In the genomic region with DNA sequence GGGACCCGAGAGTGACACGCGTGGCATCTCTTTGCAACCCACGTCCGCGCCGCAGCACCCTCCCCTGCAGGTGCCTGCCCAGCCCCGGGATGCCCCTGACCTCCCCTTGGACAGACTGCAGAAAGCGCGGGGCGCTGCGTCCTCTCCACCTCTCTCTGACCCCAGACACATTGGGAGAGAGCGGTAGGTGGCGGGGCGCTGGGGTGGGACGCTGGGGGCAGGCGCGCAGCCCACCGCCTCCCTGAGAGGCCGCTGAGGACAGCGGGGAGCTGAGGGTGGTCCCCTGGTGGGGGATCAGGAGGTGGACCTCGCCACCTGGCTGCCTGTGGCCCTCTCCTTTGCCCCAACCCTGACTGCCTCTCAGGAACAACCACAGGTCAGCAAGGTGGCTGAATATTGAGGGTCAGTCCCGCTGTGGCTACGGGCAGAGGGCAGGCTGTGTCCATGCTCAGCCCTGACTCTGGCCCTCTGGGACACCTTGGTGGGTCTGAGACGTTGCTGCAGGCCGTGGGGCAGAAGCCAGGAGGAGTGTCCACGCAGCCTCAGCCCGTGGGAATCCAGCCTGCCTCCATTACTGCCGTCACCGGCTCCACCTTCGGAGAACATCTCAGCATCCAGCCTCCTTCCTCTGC, we compare ENCODE assay signal across 6 cellular contexts.
DNase-seq lines count a peak whose midpoint lies in the region; ATAC-seq lines count a peak whose summit lies in the region.

No MANE protein-coding gene starts in this region.

- H3K27me3 Mint-ChIP-seq in dendritic cell treated with granulocyte-macrophage colony-stimulating factor and Interleukin-4, amounts not matched to agents 40 ng/mL and 50 ng/mL, for 4 days, result no peaks in the 10 kb centered on the region

- ATAC-seq in HG03139 (IDR thresholded peaks at IDR 0.05; ENCODE audit: unreplicated experiment) (peak; percentile 13), HG03159 (IDR thresholded peaks at IDR 0.05; ENCODE audit: unreplicated experiment) (no peak)

- H3K27ac ChIP-seq in rectal smooth muscle tissue (ENCODE audit: low read depth, low read length), result no peak overlapping the region

- H3K9me3 Mint-ChIP-seq in dendritic cell treated with granulocyte-macrophage colony-stimulating factor and Interleukin-4, amounts not matched to agents 40 ng/mL and 50 ng/mL, for 4 days, result no peaks in the 10 kb centered on the region

- H3K4me3 ChIP-seq in rectal smooth muscle tissue (ENCODE audit: low read length), result peak overlapping the region; percentile 72

- H3K36me3 ChIP-seq in rectal smooth muscle tissue (ENCODE audit: control insufficient read depth, insufficient read depth, low read length), result no peaks in the 10 kb centered on the region

- peaks cover 42% of the 10 kb centered on the region for H3K36me3 Mint-ChIP-seq in dendritic cell treated with granulocyte-macrophage colony-stimulating factor and Interleukin-4, amounts not matched to agents 40 ng/mL and 50 ng/mL, for 4 days (ENCODE audit: low read depth)

- H3K4me1 ChIP-seq in rectal smooth muscle tissue (ENCODE audit: control insufficient read depth, insufficient read depth, low read length), result peaks cover 19% of the 10 kb centered on the region

- no peak overlapping the region for H3K9ac ChIP-seq in rectal smooth muscle tissue (ENCODE audit: low read length)

- H3K4me1 Mint-ChIP-seq in dendritic cell treated with granulocyte-macrophage colony-stimulating factor and Interleukin-4, amounts not matched to agents 40 ng/mL and 50 ng/mL, for 4 days (ENCODE audit: low read depth), result peaks cover 44% of the 10 kb centered on the region

- H3K27ac Mint-ChIP-seq in dendritic cell treated with granulocyte-macrophage colony-stimulating factor and Interleukin-4, amounts not matched to agents 40 ng/mL and 50 ng/mL, for 4 days, result peak overlapping the region; percentile 84

- no peaks in the 10 kb centered on the region for H3K27me3 ChIP-seq in rectal smooth muscle tissue (ENCODE audit: control insufficient read depth, insufficient read depth, low read length)

- H3K4me3 Mint-ChIP-seq in dendritic cell treated with granulocyte-macrophage colony-stimulating factor and Interleukin-4, amounts not matched to agents 40 ng/mL and 50 ng/mL, for 4 days, result peak overlapping the region; percentile 72

- no peak for DNase-seq in stimulated activated CD8-positive, alpha-beta memory T cell treated with anti-CD3 and anti-CD28 coated beads, Interleukin-4, amount 100 ng/mL, for 48 hours
- no peak for DNase-seq in OCI-M1 (lab: John Stamatoyannopoulos, UW)

- intact Hi-C loops in dendritic cell treated with granulocyte-macrophage colony-stimulating factor and Interleukin-4, amounts not matched to agents 40 ng/mL and 50 ng/mL, for 4 days (cut with micrococcal nuclease), result no loop called here
